ENCODE assay signal across 12 cellular contexts in the genomic region with DNA sequence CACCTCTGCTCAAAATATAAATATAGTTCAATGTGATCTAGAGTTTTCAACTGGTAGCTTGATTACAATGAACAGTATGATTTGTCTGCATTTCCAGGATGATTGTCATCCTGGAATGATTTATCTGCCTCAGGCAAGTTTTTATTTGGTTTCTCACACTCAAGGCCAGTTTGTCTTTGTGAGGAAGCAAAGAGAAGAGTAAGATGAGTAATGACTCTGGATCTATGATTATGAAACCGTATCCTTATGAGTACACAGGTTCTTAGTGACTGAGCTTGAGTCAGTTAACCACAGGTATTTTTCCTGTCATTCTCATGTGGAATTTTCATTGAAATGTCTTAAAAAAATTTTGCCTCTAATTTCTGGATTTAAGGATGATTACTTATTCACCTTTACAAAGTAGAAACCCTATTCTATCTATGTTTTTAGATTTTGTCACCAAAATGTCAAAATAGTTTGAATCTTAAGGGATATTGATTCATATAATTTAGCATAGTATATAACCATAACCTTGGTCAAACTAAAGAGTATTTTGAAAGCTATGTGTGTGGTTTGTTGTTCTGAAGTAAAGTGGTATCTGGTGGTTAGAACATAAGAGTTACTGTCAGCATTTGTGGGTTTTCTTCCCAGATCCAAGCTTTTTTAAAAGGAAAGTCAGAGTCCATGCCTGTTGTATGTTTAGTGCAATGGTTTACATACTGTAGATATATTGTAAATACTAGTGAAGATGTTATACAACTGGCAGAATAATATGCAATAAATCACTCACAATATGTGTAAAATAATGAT.
DNase-seq lines count a peak whose midpoint lies in the region; FAIRE-seq and TF ChIP-seq lines count a peak whose summit lies in the region.
"Had no signal": no experiment of that assay in that cellular context is flagged by ENCODE, and none has a peak within 500 bp of the region (broad histone marks: within the 10 kb centered on the region; RNA-seq: fewer than 3 reads in every experiment).

No MANE protein-coding gene starts in this region.

- DNase-seq in ELR (ENCODE audit: low read depth) (peak; percentile 100), NCI-H69 (lab: John Stamatoyannopoulos, UW) (peak; percentile 62), osteoblast (ENCODE audit: insufficient read length, low spot score, missing footprints) (peak; percentile 74), vagina (ENCODE audit: extremely low spot score in 2 of 2) (no peak), NCI-H1092 (lab: John Stamatoyannopoulos, UW) (no peak), GM12892 (ENCODE audit: insufficient read length) (no peak), SHP77 treated with DMSO at 0.1 percent for 48 hours (lab: John Stamatoyannopoulos, UW) (no peak)
- DNase-seq: left colon; stimulated activated CD4-positive, alpha-beta T cell treated with anti-CD3 and anti-CD28 coated beads, Interleukin-1b, Interleukin-23, amount 100 ng/mL, for 48 hours; T-helper 1 cell; uterus had no signal

- TF ChIP-seq CTCF in osteoblast (IDR thresholded peaks at IDR 0.05; ENCODE audit: extremely low read depth, low read depth, low read length) (no peak), vagina (IDR thresholded peaks at IDR 0.05) (no peak)

- no peaks in the 10 kb centered on the region for H4K20me1 ChIP-seq in osteoblast (ENCODE audit: insufficient read depth, low read length)

- H3K4me3 ChIP-seq in osteoblast (ENCODE audit: insufficient read depth, low read length) (no peak overlapping the region), vagina (no peak overlapping the region)
- H3K4me3 ChIP-seq: uterus had no signal

- H3K4me1 ChIP-seq in osteoblast (ENCODE audit: insufficient read depth, low read length): peaks cover 38% of the 10 kb centered on the region
- peaks cover 24% of the 10 kb centered on the region for H3K4me1 ChIP-seq in vagina
- H3K4me1 ChIP-seq: uterus had no signal

- no peaks in the 10 kb centered on the region for H3K9me3 ChIP-seq in osteoblast (ENCODE audit: low read depth, low read length)
- no peaks in the 10 kb centered on the region for H3K9me3 ChIP-seq in vagina
- H3K9me3 ChIP-seq: uterus had no signal

- intact Hi-C loops in vagina (cut with DNase I): no loop called here

- H3K27me3 ChIP-seq in osteoblast (ENCODE audit: insufficient read depth, low read length) (no peaks in the 10 kb centered on the region), vagina (no peaks in the 10 kb centered on the region)
- H3K27me3 ChIP-seq: uterus had no signal

- FAIRE-seq in colon (lab: Jason Lieb, UNC): peak; percentile 53
- FAIRE-seq in GM12892 (lab: Jason Lieb, UNC): no peak

- H3K27ac ChIP-seq in osteoblast (ENCODE audit: low read depth, low read length): peak overlapping the region; percentile 96
- no peak overlapping the region for H3K27ac ChIP-seq in vagina
- H3K27ac ChIP-seq: uterus had no signal

- H3K4me2 ChIP-seq in osteoblast (ENCODE audit: insufficient read depth, low read length): peak overlapping the region; percentile 74

- H2AFZ ChIP-seq in osteoblast (ENCODE audit: low read length): no peak overlapping the region

- H3K36me3 ChIP-seq in osteoblast (ENCODE audit: insufficient read depth, low read length): no peaks in the 10 kb centered on the region
- no peaks in the 10 kb centered on the region for H3K36me3 ChIP-seq in vagina
- H3K36me3 ChIP-seq: uterus had no signal

- TF ChIP-seq POLR2A in vagina (IDR thresholded peaks at IDR 0.05) (no peak), GM12892 (IDR thresholded peaks at IDR 0.05; ENCODE audit: low read depth, low read length) (no peak)

- H3K79me2 ChIP-seq in osteoblast (ENCODE audit: insufficient read depth, low read length): peaks cover 59% of the 10 kb centered on the region

Comparison
In these comparisons a context has a peak if more than half of its experiments do, and no peak if none do; other contexts are left out.
1. DNase-seq: peak in ELR (single experiment), NCI-H69 (single experiment) and osteoblast (single experiment); none in vagina (0 of 2), NCI-H1092 (single experiment), GM12892 (single experiment) and SHP77 treated with DMSO at 0.1 percent for 48 hours (single experiment).